In the genomic region with DNA sequence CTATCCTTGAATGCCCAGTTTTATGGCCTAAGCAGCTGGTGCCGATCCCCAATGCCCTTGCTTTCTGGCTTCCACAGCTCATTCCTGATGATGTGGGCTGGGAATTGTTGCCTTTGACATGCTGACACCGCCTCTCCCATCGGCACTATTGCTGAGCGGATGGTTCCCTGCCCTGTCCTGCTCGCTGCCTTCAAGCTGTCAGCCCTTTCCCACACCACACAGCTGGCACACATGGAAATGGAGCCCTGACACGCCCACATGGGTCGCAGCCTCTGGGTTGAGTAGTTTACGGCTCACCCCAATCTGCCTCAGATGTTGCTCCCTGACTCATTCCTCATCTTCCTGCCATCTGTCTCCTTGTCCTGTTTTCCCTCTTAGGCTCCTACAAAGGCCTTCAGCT, we compare ENCODE assay signal across 16 cellular contexts.
A peak's percentile ranks its signal among the peaks of the same experiment; 100 is the strongest.
DNase-seq lines count a peak whose midpoint lies in the region; ATAC-seq, FAIRE-seq and TF ChIP-seq lines count a peak whose summit lies in the region.
"Had no signal": no experiment of that assay in that cellular context is flagged by ENCODE, and none has a peak within 500 bp of the region (broad histone marks: within the 10 kb centered on the region; RNA-seq: fewer than 3 reads in every experiment).

No MANE protein-coding gene starts in this region.

- TF ChIP-seq CTCF in HFF-Myc (IDR thresholded peaks at IDR 0.05; ENCODE audit: low read depth, low read length, missing control alignments): no peak
- no peak for TF ChIP-seq CTCF in endothelial cell of umbilical vein (IDR thresholded peaks at IDR 0.05; ENCODE audit: extremely low read depth in 1 of 2, insufficient read depth in 1 of 2, low read depth in 1 of 2, low read length in 2 of 2)
- TF ChIP-seq CTCF in mucosa of descending colon (IDR thresholded peaks at IDR 0.05): no peak
- no peak for TF ChIP-seq CTCF in thyroid gland (IDR thresholded peaks at IDR 0.05)
- TF ChIP-seq CTCF in GM13976 (IDR thresholded peaks at IDR 0.05; ENCODE audit: borderline replicate concordance, control extremely low read depth, extremely low read depth, insufficient read depth, missing control alignments): no peak

- in situ Hi-C loops in GM13976 (cut with MboI; ENCODE audit: low sequenced_read_pairs, unreplicated experiment): no loop called here

- H3K4me2 ChIP-seq in endothelial cell of umbilical vein (ENCODE audit: insufficient read depth, low read length): no peak overlapping the region
- H3K4me2 ChIP-seq: BLaER1 treated with 17β-estradiol and CSF1 and Interleukin-3, amounts not matched to agents 10 nM and 100 nM; SK-N-SH had no signal

- ATAC-seq in mucosa of descending colon: peak; percentile 53
- no peak for ATAC-seq in Right ventricle myocardium inferior
- ATAC-seq: stimulated activated naive CD8-positive, alpha-beta T cell treated with anti-CD3 and anti-CD28 coated beads, Interleukin-15, amount 100 ng/mL, for 72 hours had no signal

- H3K4me1 ChIP-seq in endothelial cell of umbilical vein (ENCODE audit: control insufficient read depth, extremely low read depth, insufficient read depth, low read length) (no peaks in the 10 kb centered on the region), mucosa of descending colon (ENCODE audit: low read depth) (no peaks in the 10 kb centered on the region), thyroid gland (peaks cover 33 to 43% of the 10 kb centered on the region in 2 donors)

- no peaks in the 10 kb centered on the region for H4K20me1 ChIP-seq in endothelial cell of umbilical vein (replicated peaks; ENCODE audit: control insufficient read depth, extremely low read depth, insufficient read depth, low read length)
- H4K20me1 ChIP-seq: BLaER1 treated with 17β-estradiol and CSF1 and Interleukin-3, amounts not matched to agents 10 nM and 100 nM had no signal

- H3K27me3 ChIP-seq in endothelial cell of umbilical vein (ENCODE audit: control insufficient read depth in 2 of 2, insufficient read depth in 2 of 2, low read length in 2 of 2) (no peaks in the 10 kb centered on the region), thyroid gland (no peaks in the 10 kb centered on the region)
- H3K27me3 ChIP-seq: BLaER1 treated with 17β-estradiol and CSF1 and Interleukin-3, amounts not matched to agents 10 nM and 100 nM had no signal

- BruUV-seq in endothelial cell of umbilical vein (replicated peaks; lab: Mats Ljungman, UMichigan): no TSS peak

- intact Hi-C loops in endothelial cell of umbilical vein (cut with micrococcal nuclease) (no loop called here), mucosa of descending colon (cut with DNase I, micrococcal nuclease) (no loop called here), thyroid gland (cut with DNase I) (no loop called here), Right ventricle myocardium inferior (cut with DNase I) (no loop called here)

- dilution Hi-C loops in endothelial cell of umbilical vein (cut with MboI; ENCODE audit: extremely low pct_ligation_motif_present, low sequenced_read_pairs): no loop called here

- POLR2A ChIA-PET in endothelial cell of umbilical vein (lab: Charles Lee): no interaction called here

- DNase-seq in HFF-Myc (ENCODE audit: extremely low read depth, low read depth) (peak; percentile 79), endothelial cell of umbilical vein (ENCODE audit: low read depth, low spot score) (peak; percentile 6), mucosa of descending colon (peak in 1 of 3 donors; percentile 16), thyroid gland (no peak), GM13976 (ENCODE audit: low spot score) (no peak), Right ventricle myocardium inferior (ENCODE audit: missing footprints) (no peak), NCI-H187 treated with DMSO at 0.1 percent for 48 hours (lab: John Stamatoyannopoulos, UW) (no peak)
- DNase-seq: amygdala; DMS53; effector memory CD4-positive, alpha-beta T cell; NCI-H1417 treated with DMSO at 0.1 percent for 48 hours; SK-N-SH; stimulated activated CD4-positive, alpha-beta T cell treated with anti-CD3 and anti-CD28 coated beads, Interleukin-12 subunit alpha, Interleukin-12 subunit beta, amount 100 ng/mL, for 4 hours; stimulated activated naive CD8-positive, alpha-beta T cell treated with anti-CD3 and anti-CD28 coated beads, Interleukin-15, amount 100 ng/mL, for 72 hours had no signal

- no peak for FAIRE-seq in endothelial cell of umbilical vein (lab: Jason Lieb, UNC)
- FAIRE-seq: frontal cortex had no signal

- no peak for TF ChIP-seq POLR2A in endothelial cell of umbilical vein (IDR thresholded peaks at IDR 0.05; ENCODE audit: low read depth, low read length)
- no peak for TF ChIP-seq POLR2A in thyroid gland (IDR thresholded peaks at IDR 0.05)

- no peaks in the 10 kb centered on the region for H3K9me1 ChIP-seq in endothelial cell of umbilical vein (replicated peaks; ENCODE audit: control insufficient read depth, extremely low read depth, insufficient read depth, low read length)

- no peak overlapping the region for H3K9ac ChIP-seq in endothelial cell of umbilical vein (replicated peaks; ENCODE audit: extremely low read depth, insufficient read depth, low read length)
- H3K9ac ChIP-seq: BLaER1 treated with 17β-estradiol and CSF1 and Interleukin-3, amounts not matched to agents 10 nM and 100 nM; SK-N-SH had no signal

- no peaks in the 10 kb centered on the region for H3K79me2 ChIP-seq in endothelial cell of umbilical vein (ENCODE audit: control insufficient read depth, insufficient read depth, low read length)

- H3K9me3 ChIP-seq in endothelial cell of umbilical vein (replicated peaks; ENCODE audit: control insufficient read depth, insufficient read depth, low read length): no peaks in the 10 kb centered on the region
- no peaks in the 10 kb centered on the region for H3K9me3 ChIP-seq in mucosa of descending colon
- no peaks in the 10 kb centered on the region for H3K9me3 ChIP-seq in thyroid gland
- H3K9me3 ChIP-seq: SK-N-SH had no signal

- WGBS in thyroid gland, 2 donors: 89% methylated on average over 8 of the region's 8 CpGs

- H3K36me3 ChIP-seq in endothelial cell of umbilical vein (ENCODE audit: control insufficient read depth in 2 of 2, extremely low read depth in 1 of 2, insufficient read depth in 2 of 2, low read length in 2 of 2) (no peaks in the 10 kb centered on the region), mucosa of descending colon (ENCODE audit: low read depth) (no peaks in the 10 kb centered on the region), thyroid gland (no peaks in the 10 kb centered on the region)
- H3K36me3 ChIP-seq: BLaER1 treated with 17β-estradiol and CSF1 and Interleukin-3, amounts not matched to agents 10 nM and 100 nM had no signal

- CTCF ChIA-PET in endothelial cell of umbilical vein (lab: Charles Lee): no interaction called here

- H3K4me3 ChIP-seq in HFF-Myc (replicated peaks; ENCODE audit: low read depth, low read length): no peak overlapping the region
- H3K4me3 ChIP-seq in endothelial cell of umbilical vein (replicated peaks in 1 of 3; ENCODE audit: insufficient read depth in 1 of 3, low read depth in 1 of 3, low read length in 3 of 3): no peak overlapping the region
- H3K4me3 ChIP-seq in mucosa of descending colon: no peak overlapping the region
- H3K4me3 ChIP-seq in thyroid gland (replicated peaks in 1 of 3): no peak overlapping the region
- H3K4me3 ChIP-seq: BLaER1 treated with 17β-estradiol and CSF1 and Interleukin-3, amounts not matched to agents 10 nM and 100 nM had no signal

- H2AFZ ChIP-seq in endothelial cell of umbilical vein (ENCODE audit: low read depth, low read length): no peak overlapping the region

- H3K27ac ChIP-seq in endothelial cell of umbilical vein (ENCODE audit: insufficient read depth, low read depth, low read length) (no peak overlapping the region), thyroid gland (peak overlapping the region in 2 of 3 donors; percentile 95 to 98)
- H3K27ac ChIP-seq: BLaER1 treated with 17β-estradiol and CSF1 and Interleukin-3, amounts not matched to agents 10 nM and 100 nM had no signal

TF ChIP-seq in endothelial cell of umbilical vein, 7 proteins besides CTCF, POLR2A, EP300 and RAD21:
- no peak for TF ChIP-seq JUN (IDR thresholded peaks at IDR 0.05; ENCODE audit: borderline replicate concordance, insufficient read depth, insufficient read length, low read depth)
- TF ChIP-seq MYC (IDR thresholded peaks at IDR 0.05; ENCODE audit: low read depth, low read length): no peak
- no peak for TF ChIP-seq POLR2AphosphoS5 (IDR thresholded peaks at IDR 0.05; ENCODE audit: insufficient read depth, low read depth, low read length)
- TF ChIP-seq GATA2 (IDR thresholded peaks at IDR 0.05; ENCODE audit: insufficient read depth, insufficient read length, low read depth, low read length): no peak
- TF ChIP-seq EZH2 (IDR thresholded peaks at IDR 0.05; ENCODE audit: borderline replicate concordance, low read depth, low read length, severe bottlenecking): no peak
- TF ChIP-seq, protein P1, sequence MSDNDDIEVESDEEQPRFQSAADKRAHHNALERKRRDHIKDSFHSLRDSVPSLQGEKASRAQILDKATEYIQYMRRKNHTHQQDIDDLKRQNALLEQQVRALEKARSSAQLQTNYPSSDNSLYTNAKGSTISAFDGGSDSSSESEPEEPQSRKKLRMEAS (IDR thresholded peaks at IDR 0.05; ENCODE audit: insufficient read depth, insufficient read length): no peak
- TF ChIP-seq FOS (IDR thresholded peaks at IDR 0.05; ENCODE audit: borderline replicate concordance, insufficient read depth, low read length): no peak

Comparison
In these comparisons a context has a peak if more than half of its experiments do, and no peak if none do; other contexts are left out.
1. DNase-seq: peak in HFF-Myc (single experiment) and endothelial cell of umbilical vein (single experiment); none in thyroid gland (0 of 2), GM13976 (single experiment), Right ventricle myocardium inferior (single experiment) and NCI-H187 treated with DMSO at 0.1 percent for 48 hours (single experiment).